15 cellular contexts compared by ENCODE assay signal in the genomic region with DNA sequence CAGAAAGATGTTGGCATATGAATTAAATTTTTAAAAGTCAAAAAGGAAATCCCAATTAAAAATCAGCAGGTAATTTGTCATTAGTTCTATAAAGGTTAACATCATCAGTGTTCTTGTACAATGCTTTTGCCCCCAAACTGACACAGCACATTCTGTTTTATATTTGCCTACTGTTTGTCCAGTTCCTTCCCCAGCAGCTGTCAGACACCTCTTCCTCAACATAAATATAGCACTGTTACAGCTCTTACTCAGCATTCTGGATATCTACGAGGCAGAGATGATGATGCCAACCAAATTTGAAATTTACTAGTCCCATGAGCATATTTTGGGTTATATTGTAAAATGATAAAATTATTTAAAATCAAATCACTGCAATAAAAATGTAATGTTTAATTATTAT.
DNase-seq lines count a peak whose midpoint lies in the region; ATAC-seq and TF ChIP-seq lines count a peak whose summit lies in the region.
"Had no signal": no experiment of that assay in that cellular context is flagged by ENCODE, and none has a peak within 500 bp of the region (broad histone marks: within the 10 kb centered on the region; RNA-seq: fewer than 3 reads in every experiment).

No MANE protein-coding gene starts in this region.

- no peak overlapping the region for H3K27ac ChIP-seq in tibial artery
- H3K27ac ChIP-seq: 22Rv1, HL-60 had no signal

- DNase-seq in NOMO-1 treated with DMSO at 0.1 percent for 48 hours (lab: John Stamatoyannopoulos, UW; ENCODE audit: unreplicated experiment) = peak; percentile 26
- DNase-seq in NOMO-1 treated with dmso at 0.1 percent for 144 hours (lab: John Stamatoyannopoulos, UW; ENCODE audit: unreplicated experiment) = no peak
- peak; percentile 19 for DNase-seq in GDM1 (lab: John Stamatoyannopoulos, UW)
- DNase-seq in SHP77 treated with DMSO at 0.1 percent for 48 hours (lab: John Stamatoyannopoulos, UW) = peak; percentile 59
- DNase-seq in medulla oblongata (ENCODE audit: extremely low spot score) = peak; percentile 26
- no peak for DNase-seq in HT-29 (ENCODE audit: low spot score)
- no peak for DNase-seq in tibial artery
- DNase-seq: CD8-positive, alpha-beta T cell; COR-L47; DND-41; GF-D8 had no signal

- H3K27me3 ChIP-seq in tibial artery = no peaks in the 10 kb centered on the region

- peaks cover 0 to 3% (median 0%) of the 10 kb centered on the region in 4 donors for H3K4me1 ChIP-seq in tibial artery

- H3K36me3 ChIP-seq in tibial artery = no peaks in the 10 kb centered on the region

- no peak for TF ChIP-seq CTCF in tibial artery (IDR thresholded peaks at IDR 0.05)

- intact Hi-C loops in tibial artery (cut with DNase I; ENCODE audit: low total_unique reads) = no loop called here

- no peak for ATAC-seq in HG02623 (IDR thresholded peaks at IDR 0.05; ENCODE audit: unreplicated experiment)
- ATAC-seq: CD8-positive, alpha-beta T cell; HCT116 had no signal

- no peaks in the 10 kb centered on the region for H3K9me3 ChIP-seq in tibial artery

- no peak overlapping the region for H3K4me3 ChIP-seq in tibial artery

Comparison
In these comparisons a context has a peak if more than half of its experiments do, and no peak if none do; other contexts are left out.
1. DNase-seq: peak in NOMO-1 treated with DMSO at 0.1 percent for 48 hours (single experiment), GDM1 (single experiment), SHP77 treated with DMSO at 0.1 percent for 48 hours (single experiment) and medulla oblongata (single experiment); none in NOMO-1 treated with dmso at 0.1 percent for 144 hours (single experiment), HT-29 (single experiment) and tibial artery (0 of 2).